Comparison of ENCODE assay signal across 8 cellular contexts in the genomic region with DNA sequence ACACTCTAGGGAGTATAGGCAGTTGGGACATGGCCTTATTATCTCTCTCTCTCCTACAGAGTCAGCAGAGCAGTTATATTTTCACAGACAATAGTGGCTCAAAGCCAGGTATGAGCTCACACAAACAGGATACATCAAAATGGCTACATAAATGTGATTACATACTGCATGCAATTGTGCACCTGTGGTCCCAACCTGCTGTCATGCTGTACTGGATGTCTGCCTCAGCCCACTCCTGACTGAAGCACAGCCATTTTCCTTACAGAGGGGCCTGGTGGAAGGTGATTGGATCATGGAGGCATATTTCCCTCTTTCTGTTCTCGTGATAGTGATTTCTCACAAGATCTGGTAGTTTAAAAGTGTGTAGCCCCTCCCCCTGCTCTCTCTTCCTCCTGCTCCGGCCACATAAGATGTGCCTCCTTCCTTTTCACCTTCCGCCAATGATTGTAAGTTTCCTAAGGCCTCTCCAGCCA. TPM values are rescaled to one million over a fixed set of nuclear protein-coding genes. Genes with fewer than 3 reads are reported as not detected.
DNase-seq lines count a peak whose midpoint lies in the region; ATAC-seq and TF ChIP-seq lines count a peak whose summit lies in the region.

No MANE protein-coding gene starts in this region.

- intact Hi-C loops in mucosa of descending colon (cut with DNase I, micrococcal nuclease), result no loop called here

- no peak for TF ChIP-seq CTCF in LNCaP clone FGC (IDR thresholded peaks at IDR 0.05; ENCODE audit: control insufficient read depth, extremely low read depth, insufficient read depth)
- TF ChIP-seq CTCF in mucosa of descending colon (IDR thresholded peaks at IDR 0.05), result no peak

- no peaks in the 10 kb centered on the region for H3K36me3 ChIP-seq in mucosa of descending colon (ENCODE audit: low read depth)

- peak; percentile 19 for ATAC-seq in mucosa of descending colon
- no peak for ATAC-seq in HG02763 (IDR thresholded peaks at IDR 0.05; ENCODE audit: unreplicated experiment)

- H3K9me3 ChIP-seq in mucosa of descending colon, result peaks cover 10% of the 10 kb centered on the region

- no peaks in the 10 kb centered on the region for H3K4me1 ChIP-seq in mucosa of descending colon (ENCODE audit: low read depth)

- H3K4me3 ChIP-seq in LNCaP clone FGC (ENCODE audit: low read depth, low read length), result no peak overlapping the region
- H3K4me3 ChIP-seq in mucosa of descending colon, result no peak overlapping the region

- DNase-seq in NCI-H2196 (lab: John Stamatoyannopoulos, UW; ENCODE audit: unreplicated experiment), result peak; percentile 11
- DNase-seq in NCI-H2196 treated with DMSO at 0.1 percent for 48 hours (lab: John Stamatoyannopoulos, UW; ENCODE audit: unreplicated experiment), result no peak
- peak; percentile 15 for DNase-seq in LNCaP clone FGC (ENCODE audit: low read depth)
- DNase-seq in astrocyte of the hippocampus (ENCODE audit: low read depth, low spot score), result peak; percentile 7
- DNase-seq in mucosa of descending colon, result no peak
- no peak for DNase-seq in NCI-H774 (lab: John Stamatoyannopoulos, UW)
- no peak for DNase-seq in NCI-H2107 (lab: John Stamatoyannopoulos, UW)

RNA-seq across cellular contexts. Expression of a gene that starts 37.0 kb away (rescaled TPM):
- total RNA-seq in mucosa of descending colon, result 100 to 1,000 TPM in 1 of 3 donors, 10 to 100 TPM in 2; 24.1 to 110 (median 48.6) TPM

Comparison
In these comparisons a context has a peak if more than half of its experiments do, and no peak if none do; other contexts are left out.
1. DNase-seq: peak in NCI-H2196 (single experiment), LNCaP clone FGC (single experiment) and astrocyte of the hippocampus (single experiment); none in NCI-H2196 treated with DMSO at 0.1 percent for 48 hours (single experiment), mucosa of descending colon (0 of 3), NCI-H774 (single experiment) and NCI-H2107 (single experiment).